ENCODE assay signal across 8 cellular contexts in the genomic region with DNA sequence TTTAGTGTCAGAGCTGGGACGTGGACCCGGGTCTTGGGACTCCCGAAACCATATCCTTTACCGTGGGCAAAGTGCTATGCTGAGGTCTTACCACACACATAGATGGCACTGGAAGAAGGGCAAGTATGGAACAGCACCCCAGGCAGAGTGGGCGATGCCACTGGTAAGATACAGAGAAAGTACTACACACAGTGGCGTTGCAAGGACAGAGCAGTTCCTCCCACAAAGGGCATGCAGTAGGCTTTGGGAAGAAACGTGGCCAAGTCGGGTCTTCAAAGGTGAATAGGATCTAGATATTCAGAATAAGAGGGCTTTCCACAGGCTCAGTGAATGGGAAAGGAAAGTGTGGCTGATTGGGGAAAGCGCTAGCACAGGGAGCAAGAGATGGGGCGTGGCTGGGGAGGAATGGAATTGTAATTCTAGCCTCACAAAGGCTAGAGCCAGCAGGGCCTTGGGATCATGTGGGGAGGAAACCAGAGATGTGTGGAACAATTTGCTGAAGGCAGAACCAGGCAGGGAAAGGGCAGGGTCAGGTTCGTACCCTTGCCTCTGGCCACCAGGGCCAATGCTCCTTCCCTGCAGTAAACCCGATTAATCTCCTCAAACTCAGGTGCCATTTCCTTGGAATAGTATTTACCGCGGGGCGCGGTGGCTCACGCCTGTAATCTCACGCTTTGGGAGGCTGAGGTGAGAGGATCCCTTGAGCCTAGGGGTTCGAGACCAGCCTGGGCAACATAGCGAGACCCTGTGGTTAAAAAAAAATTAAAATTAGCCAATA. TPM values are rescaled to one million over a fixed set of nuclear protein-coding genes. Genes with fewer than 3 reads are reported as not detected.
A peak's percentile ranks its signal among the peaks of the same experiment; 100 is the strongest.
DNase-seq lines count a peak whose midpoint lies in the region; ATAC-seq and TF ChIP-seq lines count a peak whose summit lies in the region.

No MANE protein-coding gene starts in this region.

- H3K27ac Mint-ChIP-seq in mesothelial cell of epicardium: peak overlapping the region; percentile 100

- H3K27ac ChIP-seq in uterus: peak overlapping the region; percentile 99 to 100

- H3K9me3 Mint-ChIP-seq in mesothelial cell of epicardium: no peaks in the 10 kb centered on the region

- peaks cover 55% of the 10 kb centered on the region for H3K4me1 Mint-ChIP-seq in mesothelial cell of epicardium

- H3K9me3 ChIP-seq in uterus: no peaks in the 10 kb centered on the region

- peak overlapping the region; percentile 60 to 69 for H3K4me3 ChIP-seq in uterus

- no peaks in the 10 kb centered on the region for H3K36me3 Mint-ChIP-seq in mesothelial cell of epicardium

- no peak for TF ChIP-seq POLR2A in uterus (IDR thresholded peaks at IDR 0.05)

- peak overlapping the region; percentile 88 for H3K4me3 Mint-ChIP-seq in mesothelial cell of epicardium

- DNase-seq in Daoy (ENCODE audit: low read depth): peak; percentile 71
- DNase-seq in NCI-H69 (lab: John Stamatoyannopoulos, UW): peak; percentile 44
- DNase-seq in dedifferentiated amniotic fluid mesenchymal stem cell (ENCODE audit: extremely low spot score): peak; percentile 54
- DNase-seq in mesothelial cell of epicardium (ENCODE audit: low spot score in 2 of 2, unreplicated experiment in 2 of 2): no peak
- peak; percentile 70 to 79 for DNase-seq in uterus
- DNase-seq in NCI-H446 (lab: John Stamatoyannopoulos, UW): no peak

- H3K4me1 ChIP-seq in uterus: peaks cover 0 to 6% of the 10 kb centered on the region in 2 donors

- no peaks in the 10 kb centered on the region for H3K36me3 ChIP-seq in uterus

- TF ChIP-seq CTCF in mesothelial cell of epicardium (IDR thresholded peaks at IDR 0.05; ENCODE audit: unreplicated experiment) (no peak), uterus (IDR thresholded peaks at IDR 0.05) (no peak)

- no peaks in the 10 kb centered on the region for H3K27me3 Mint-ChIP-seq in mesothelial cell of epicardium (ENCODE audit: low read depth)

- intact Hi-C loops in uterus (cut with DNase I; ENCODE audit: low total_unique reads): no loop called here

- H3K27me3 ChIP-seq in uterus: no peaks in the 10 kb centered on the region

- no peak for ATAC-seq in HG03520 (IDR thresholded peaks at IDR 0.05; ENCODE audit: unreplicated experiment)
- ATAC-seq in HG02759 (IDR thresholded peaks at IDR 0.05; ENCODE audit: unreplicated experiment): no peak

RNA-seq across cellular contexts. Expression of gene PCBP1, which starts 36.0 kb away (rescaled TPM):
- total RNA-seq in Daoy (2014; rRNA removed; shearing (Covaris generic)): 20.2 and 22.1 TPM in 2 replicates
- total RNA-seq in mesothelial cell of epicardium: 245 to 257 TPM (median 255 TPM) in 3 replicates
- total RNA-seq in uterus: 100 to 1,000 TPM in 2 of 4 donors, 10 to 100 TPM in 2; 55.5 to 294 (median 101) TPM

Comparison
In these comparisons a context has a peak if more than half of its experiments do, and no peak if none do; other contexts are left out.
1. DNase-seq: peak in Daoy (single experiment), NCI-H69 (single experiment), dedifferentiated amniotic fluid mesenchymal stem cell (single experiment) and uterus (2 of 2); none in mesothelial cell of epicardium (0 of 2) and NCI-H446 (0 of 2).